ENCODE assay signal across 1 cellular context in genomic region chr22:40177738-40178416, GRCh38.
TF ChIP-seq lines count a peak whose summit lies in the region.

A gene with protein sequence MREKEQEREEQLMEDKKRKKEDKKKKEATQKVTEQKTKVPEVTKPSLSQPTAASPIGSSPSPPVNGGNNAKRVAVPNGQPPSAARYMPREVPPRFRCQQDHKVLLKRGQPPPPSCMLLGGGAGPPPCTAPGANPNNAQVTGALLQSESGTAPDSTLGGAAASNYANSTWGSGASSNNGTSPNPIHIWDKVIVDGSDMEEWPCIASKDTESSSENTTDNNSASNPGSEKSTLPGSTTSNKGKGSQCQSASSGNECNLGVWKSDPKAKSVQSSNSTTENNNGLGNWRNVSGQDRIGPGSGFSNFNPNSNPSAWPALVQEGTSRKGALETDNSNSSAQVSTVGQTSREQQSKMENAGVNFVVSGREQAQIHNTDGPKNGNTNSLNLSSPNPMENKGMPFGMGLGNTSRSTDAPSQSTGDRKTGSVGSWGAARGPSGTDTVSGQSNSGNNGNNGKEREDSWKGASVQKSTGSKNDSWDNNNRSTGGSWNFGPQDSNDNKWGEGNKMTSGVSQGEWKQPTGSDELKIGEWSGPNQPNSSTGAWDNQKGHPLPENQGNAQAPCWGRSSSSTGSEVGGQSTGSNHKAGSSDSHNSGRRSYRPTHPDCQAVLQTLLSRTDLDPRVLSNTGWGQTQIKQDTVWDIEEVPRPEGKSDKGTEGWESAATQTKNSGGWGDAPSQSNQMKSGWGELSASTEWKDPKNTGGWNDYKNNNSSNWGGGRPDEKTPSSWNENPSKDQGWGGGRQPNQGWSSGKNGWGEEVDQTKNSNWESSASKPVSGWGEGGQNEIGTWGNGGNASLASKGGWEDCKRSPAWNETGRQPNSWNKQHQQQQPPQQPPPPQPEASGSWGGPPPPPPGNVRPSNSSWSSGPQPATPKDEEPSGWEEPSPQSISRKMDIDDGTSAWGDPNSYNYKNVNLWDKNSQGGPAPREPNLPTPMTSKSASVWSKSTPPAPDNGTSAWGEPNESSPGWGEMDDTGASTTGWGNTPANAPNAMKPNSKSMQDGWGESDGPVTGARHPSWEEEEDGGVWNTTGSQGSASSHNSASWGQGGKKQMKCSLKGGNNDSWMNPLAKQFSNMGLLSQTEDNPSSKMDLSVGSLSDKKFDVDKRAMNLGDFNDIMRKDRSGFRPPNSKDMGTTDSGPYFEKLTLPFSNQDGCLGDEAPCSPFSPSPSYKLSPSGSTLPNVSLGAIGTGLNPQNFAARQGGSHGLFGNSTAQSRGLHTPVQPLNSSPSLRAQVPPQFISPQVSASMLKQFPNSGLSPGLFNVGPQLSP (N-terminal part only) (plus strand): TSS chr22:40177925. CDS start chr22:40178136, 211 bp downstream.

TF ChIP-seq in K562, 482 proteins besides CTCF, POLR2A, EP300 and RAD21 (continued from another document and continues in another):
- TF ChIP-seq ZFP91 (CRISPR knock-in tag; IDR thresholded peaks at IDR 0.05) (peak; percentile 98), JUN (IDR thresholded peaks at IDR 0.05; ENCODE audit: borderline replicate concordance, low read depth, low read length) (peak; percentile 6; the same call in 1 of the 2 replicates), JUN (CRISPR knock-in tag; IDR thresholded peaks at IDR 0.05; ENCODE audit: borderline replicate concordance) (no peak), NFIC (IDR thresholded peaks at IDR 0.05) (no peak), TBP (optimal IDR thresholded peaks at IDR 0.05; ENCODE audit: low read depth, low read length) (peak; percentile 95), DACH1 (IDR thresholded peaks at IDR 0.05; ENCODE audit: partially characterized antibody) (no peak), SUPT5H (IDR thresholded peaks at IDR 0.05) (peak; percentile 95), ILF3 (IDR thresholded peaks at IDR 0.05; ENCODE audit: borderline replicate concordance) (0 out of 2 replicates have a peak, but pooled peaks have one; percentile 67), MYC (IDR thresholded peaks at IDR 0.05; ENCODE audit: low read depth, low read length) (peak; percentile 54; the same call in 1 of the 2 replicates), MYC (CRISPR knock-in tag; IDR thresholded peaks at IDR 0.05; ENCODE audit: borderline replicate concordance, low read depth) (no peak), PHF8 (IDR thresholded peaks at IDR 0.05; ENCODE audit: borderline replicate concordance, low read length) (peak; percentile 29; the same call in 1 of the 2 replicates), POLR2H (tag; IDR thresholded peaks at IDR 0.05; ENCODE audit: low read depth) (peak; percentile 94), MLLT1 (IDR thresholded peaks at IDR 0.05) (peak; percentile 75 to 81), ZBTB33 (CRISPR knock-in tag; IDR thresholded peaks at IDR 0.05) (no peak), USF2 (CRISPR knock-in tag; IDR thresholded peaks at IDR 0.05) (peak; percentile 86), BHLHE40 (IDR thresholded peaks at IDR 0.05; ENCODE audit: low read length) (peak; percentile 71), CREM (IDR thresholded peaks at IDR 0.05; ENCODE audit: low read depth) (peak; percentile 61), POLR2AphosphoS5 (IDR thresholded peaks at IDR 0.05; ENCODE audit: control insufficient read depth, insufficient read depth, low read depth, low read length) (peak; percentile 99), POLR2AphosphoS2 (IDR thresholded peaks at IDR 0.05; ENCODE audit: low read length) (peak; percentile 79; the same call in 1 of the 2 replicates), TOE1 (IDR thresholded peaks at IDR 0.05; ENCODE audit: borderline replicate concordance) (peak; percentile 99), TOE1 (CRISPR knock-in tag; IDR thresholded peaks at IDR 0.05; ENCODE audit: borderline replicate concordance, low read depth) (no peak), MAZ (CRISPR knock-in tag; conservative IDR thresholded peaks at IDR 0.05 in 1 of 2, IDR thresholded peaks at IDR 0.05 in 1 of 2) (peak; percentile 27 to 29; a peak in 1 of 4 replicates), E2F1 (CRISPR knock-in tag; IDR thresholded peaks at IDR 0.05) (no peak), MTA3 (IDR thresholded peaks at IDR 0.05; ENCODE audit: borderline replicate concordance) (peak; percentile 61; the same call in 1 of the 2 replicates), CHCHD3 (CRISPR knock-in tag; IDR thresholded peaks at IDR 0.05) (peak; percentile 69; the same call in 1 of the 2 replicates), GABPA (tag; conservative IDR thresholded peaks at IDR 0.05; ENCODE audit: low read depth) (peak; percentile 47), NR2C2 (CRISPR knock-in tag; IDR thresholded peaks at IDR 0.05) (no peak), NR2C2 (tag; IDR thresholded peaks at IDR 0.05) (peak; percentile 76; the same call in 1 of the 2 replicates), TBL1XR1 (IDR thresholded peaks at IDR 0.05; ENCODE audit: low read length in 2 of 2) (peak in 1 of 2 experiments; percentile 53; a peak in 1 of 4 replicates), TEAD4 (IDR thresholded peaks at IDR 0.05; ENCODE audit: low read length) (peak; percentile 71; the same call in 1 of the 2 replicates), TEAD4 (CRISPR knock-in tag; IDR thresholded peaks at IDR 0.05; ENCODE audit: borderline replicate concordance) (no peak), SMAD3 (CRISPR knock-in tag; conservative IDR thresholded peaks at IDR 0.05) (0 out of 2 replicates have a peak, but pooled peaks have one; percentile 26), PKNOX1 (IDR thresholded peaks at IDR 0.05) (peak; percentile 97), TEAD1 (CRISPR knock-in tag; IDR thresholded peaks at IDR 0.05) (no peak), GTF2B (IDR thresholded peaks at IDR 0.05; ENCODE audit: extremely low read depth, insufficient read length) (peak; percentile 36)
- TF ChIP-seq, protein P1, sequence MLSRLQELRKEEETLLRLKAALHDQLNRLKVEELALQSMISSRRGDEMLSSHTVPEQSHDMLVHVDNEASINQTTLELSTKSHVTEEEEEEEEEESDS (CRISPR knock-in tag; IDR thresholded peaks at IDR 0.05): no peak
- TF ChIP-seq, protein P2, sequence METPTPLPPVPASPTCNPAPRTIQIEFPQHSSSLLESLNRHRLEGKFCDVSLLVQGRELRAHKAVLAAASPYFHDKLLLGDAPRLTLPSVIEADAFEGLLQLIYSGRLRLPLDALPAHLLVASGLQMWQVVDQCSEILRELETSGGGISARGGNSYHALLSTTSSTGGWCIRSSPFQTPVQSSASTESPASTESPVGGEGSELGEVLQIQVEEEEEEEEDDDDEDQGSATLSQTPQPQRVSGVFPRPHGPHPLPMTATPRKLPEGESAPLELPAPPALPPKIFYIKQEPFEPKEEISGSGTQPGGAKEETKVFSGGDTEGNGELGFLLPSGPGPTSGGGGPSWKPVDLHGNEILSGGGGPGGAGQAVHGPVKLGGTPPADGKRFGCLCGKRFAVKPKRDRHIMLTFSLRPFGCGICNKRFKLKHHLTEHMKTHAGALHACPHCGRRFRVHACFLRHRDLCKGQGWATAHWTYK (CRISPR knock-in tag; IDR thresholded peaks at IDR 0.05): 0 out of 2 replicates have a peak, but pooled peaks have one; percentile 27
- TF ChIP-seq, protein P3, sequence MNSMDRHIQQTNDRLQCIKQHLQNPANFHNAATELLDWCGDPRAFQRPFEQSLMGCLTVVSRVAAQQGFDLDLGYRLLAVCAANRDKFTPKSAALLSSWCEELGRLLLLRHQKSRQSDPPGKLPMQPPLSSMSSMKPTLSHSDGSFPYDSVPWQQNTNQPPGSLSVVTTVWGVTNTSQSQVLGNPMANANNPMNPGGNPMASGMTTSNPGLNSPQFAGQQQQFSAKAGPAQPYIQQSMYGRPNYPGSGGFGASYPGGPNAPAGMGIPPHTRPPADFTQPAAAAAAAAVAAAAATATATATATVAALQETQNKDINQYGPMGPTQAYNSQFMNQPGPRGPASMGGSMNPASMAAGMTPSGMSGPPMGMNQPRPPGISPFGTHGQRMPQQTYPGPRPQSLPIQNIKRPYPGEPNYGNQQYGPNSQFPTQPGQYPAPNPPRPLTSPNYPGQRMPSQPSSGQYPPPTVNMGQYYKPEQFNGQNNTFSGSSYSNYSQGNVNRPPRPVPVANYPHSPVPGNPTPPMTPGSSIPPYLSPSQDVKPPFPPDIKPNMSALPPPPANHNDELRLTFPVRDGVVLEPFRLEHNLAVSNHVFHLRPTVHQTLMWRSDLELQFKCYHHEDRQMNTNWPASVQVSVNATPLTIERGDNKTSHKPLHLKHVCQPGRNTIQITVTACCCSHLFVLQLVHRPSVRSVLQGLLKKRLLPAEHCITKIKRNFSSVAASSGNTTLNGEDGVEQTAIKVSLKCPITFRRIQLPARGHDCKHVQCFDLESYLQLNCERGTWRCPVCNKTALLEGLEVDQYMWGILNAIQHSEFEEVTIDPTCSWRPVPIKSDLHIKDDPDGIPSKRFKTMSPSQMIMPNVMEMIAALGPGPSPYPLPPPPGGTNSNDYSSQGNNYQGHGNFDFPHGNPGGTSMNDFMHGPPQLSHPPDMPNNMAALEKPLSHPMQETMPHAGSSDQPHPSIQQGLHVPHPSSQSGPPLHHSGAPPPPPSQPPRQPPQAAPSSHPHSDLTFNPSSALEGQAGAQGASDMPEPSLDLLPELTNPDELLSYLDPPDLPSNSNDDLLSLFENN (IDR thresholded peaks at IDR 0.05; ENCODE audit: low read depth in 2 of 2, low read length in 2 of 2): peak in 1 of 2 experiments; percentile 62; a peak in 1 of 4 replicates
